12 cellular contexts compared by ENCODE assay signal in genomic region chr1:151980287-151981177, GRCh38. TPM values are rescaled to one million over a fixed set of nuclear protein-coding genes. Genes with fewer than 3 reads are reported as not detected.
DNase-seq lines count a peak whose midpoint lies in the region; ATAC-seq, FAIRE-seq and TF ChIP-seq lines count a peak whose summit lies in the region.
"Had no signal": no experiment of that assay in that cellular context is flagged by ENCODE, and none has a peak within 500 bp of the region (broad histone marks: within the 10 kb centered on the region; RNA-seq: fewer than 3 reads in every experiment).

No MANE protein-coding gene starts in this region.

- H3K36me3 ChIP-seq in body of pancreas (replicated peaks in 1 of 2; ENCODE audit: insufficient read depth in 1 of 2, low read depth in 2 of 2) (peaks cover 0 to 3% of the 10 kb centered on the region in 2 donors), keratinocyte (ENCODE audit: control insufficient read depth in 2 of 2, extremely low read depth in 1 of 2, insufficient read depth in 2 of 2, low read length in 2 of 2) (peaks cover 25 to 49% of the 10 kb centered on the region in 2 experiments), thoracic aorta (peaks cover 28% of the 10 kb centered on the region)

- no peaks in the 10 kb centered on the region for H3K9me3 ChIP-seq in body of pancreas
- no peaks in the 10 kb centered on the region for H3K9me3 ChIP-seq in keratinocyte (ENCODE audit: control insufficient read depth, low read depth, low read length)
- no peaks in the 10 kb centered on the region for H3K9me3 ChIP-seq in thoracic aorta
- H3K9me3 ChIP-seq: thyroid gland had no signal

- DNase-seq in HS-27A (ENCODE audit: low read depth), result peak; percentile 90
- DNase-seq in body of pancreas, result peak in 1 of 4 donors; percentile 31
- DNase-seq in keratinocyte (ENCODE audit: low read depth, low spot score), result no peak
- DNase-seq in thoracic aorta (ENCODE audit: low spot score), result no peak
- no peak for DNase-seq in mesenteric fat pad (ENCODE audit: low spot score)
- DNase-seq in activated T-cell treated with anti-CD3 and anti-CD28 coated beads, Interleukin-2, amount 50 U/mL, for 48 hours, result no peak
- no peak for DNase-seq in pons (ENCODE audit: low spot score)
- DNase-seq: activated CD4-positive, alpha-beta T cell treated with anti-CD3 and anti-CD28 coated beads for 36 hours; NCI-H524; stimulated activated CD4-positive, alpha-beta T cell treated with anti-CD3 and anti-CD28 coated beads, Interleukin-15, amount 100 ng/mL, for 24 hours had no signal

- H3K27me3 ChIP-seq in body of pancreas (no peaks in the 10 kb centered on the region), keratinocyte (ENCODE audit: control insufficient read depth, extremely low read depth, insufficient read depth, low read length) (no peaks in the 10 kb centered on the region), thoracic aorta (replicated peaks; ENCODE audit: insufficient read depth) (no peaks in the 10 kb centered on the region)
- H3K27me3 ChIP-seq: thyroid gland had no signal

- H3K9ac ChIP-seq in keratinocyte (ENCODE audit: control insufficient read depth, extremely low read depth, insufficient read depth, low read length), result no peak overlapping the region

- WGBS in body of pancreas, 2 donors, result 50 to 54% methylated on average over 5 of the region's 5 CpGs

- H3K79me2 ChIP-seq in keratinocyte (ENCODE audit: control insufficient read depth, insufficient read depth, low read length), result peaks cover 16% of the 10 kb centered on the region

- ATAC-seq in body of pancreas (peak; percentile 27), thoracic aorta (ENCODE audit: insufficient number of reproducible peaks, low FRiP score, low read depth) (peak; percentile 64), GM18858 (IDR thresholded peaks at IDR 0.05; ENCODE audit: unreplicated experiment) (no peak)
- ATAC-seq: activated CD4-positive, alpha-beta T cell treated with anti-CD3 and anti-CD28 coated beads for 36 hours had no signal

- no peak for FAIRE-seq in keratinocyte (lab: Jason Lieb, UNC)

- dilution Hi-C loops in keratinocyte (cut with MboI; ENCODE audit: extremely low pct_ligation_motif_present, low sequenced_read_pairs), result no loop called here

- H3K4me3 ChIP-seq in body of pancreas (no peak overlapping the region), keratinocyte (ENCODE audit: control insufficient read depth in 2 of 3, extremely low read depth in 1 of 3, insufficient read depth in 2 of 3, low read depth in 1 of 3, low read length in 3 of 3) (no peak overlapping the region), thoracic aorta (no peak overlapping the region)
- H3K4me3 ChIP-seq: thyroid gland had no signal

- H3K9me1 ChIP-seq in keratinocyte (ENCODE audit: control insufficient read depth, extremely low read depth, insufficient read depth, low read length), result no peaks in the 10 kb centered on the region

- no peak for TF ChIP-seq POLR2A in body of pancreas (IDR thresholded peaks at IDR 0.05)

- TF ChIP-seq CTCF in body of pancreas (IDR thresholded peaks at IDR 0.05) (no peak), keratinocyte (optimal IDR thresholded peaks at IDR 0.05 in 1 of 3, IDR thresholded peaks at IDR 0.05 in 1 of 3, conservative IDR thresholded peaks at IDR 0.05 in 1 of 3; ENCODE audit: extremely low read depth in 1 of 3, insufficient read depth in 2 of 3, low read length in 3 of 3) (no peak), thoracic aorta (IDR thresholded peaks at IDR 0.05) (no peak)

- intact Hi-C loops in body of pancreas (cut with DNase I), result no loop called here

- peaks cover 7% of the 10 kb centered on the region for H4K20me1 ChIP-seq in keratinocyte (ENCODE audit: control insufficient read depth, extremely low read depth, insufficient read depth, low read length)

- H3K27ac ChIP-seq in body of pancreas, result peak overlapping the region in 2 of 4 donors; percentile 8 to 14
- peak overlapping the region; percentile 15 for H3K27ac ChIP-seq in keratinocyte (ENCODE audit: control insufficient read depth, insufficient read depth, low read length)
- peak overlapping the region in 1 of 2 donors; percentile 5 for H3K27ac ChIP-seq in thoracic aorta

- no peak overlapping the region for H2AFZ ChIP-seq in keratinocyte (ENCODE audit: control insufficient read depth, low read length)

- H3K4me2 ChIP-seq in keratinocyte (ENCODE audit: control insufficient read depth, extremely low read depth, insufficient read depth, low read depth, low read length), result no peak overlapping the region

- H3K4me1 ChIP-seq in body of pancreas (peaks cover 8% of the 10 kb centered on the region), keratinocyte (ENCODE audit: control insufficient read depth, extremely low read depth, insufficient read depth, low read length) (peaks cover 44% of the 10 kb centered on the region), thoracic aorta (ENCODE audit: control insufficient read depth in 1 of 2, low read depth in 2 of 2) (peaks cover 0 to 18% of the 10 kb centered on the region in 2 donors)

RNA-seq across cellular contexts. Expression of gene S100A10, which starts 13.1 kb away (rescaled TPM):
- total RNA-seq in body of pancreas, result 100 to 1,000 TPM in 1 of 2 donors, 10 to 100 TPM in 1; 40.7 to 105 TPM
- polyA plus RNA-seq in keratinocyte, result 762 to 1,688 TPM (median 1,061 TPM) in 3 replicates
- polyA plus RNA-seq in keratinocyte (2011; ENCODE audit: low read depth), result 7,825 TPM
- polyA plus RNA-seq in keratinocyte (2011; cell fraction: cytosol; rRNA removed), result 1,426 and 2,466 TPM in 2 replicates
- polyA plus RNA-seq in keratinocyte (2011; cell fraction: nucleus; rRNA removed), result 399 and 409 TPM in 2 replicates
- polyA plus RNA-seq in keratinocyte (2012; ENCODE audit: low replicate concordance), result 2,272 and 2,757 TPM in 2 replicates
- 156 to 769 TPM (median 744 TPM) in 3 replicates for polyA minus RNA-seq in keratinocyte
- 3,568 TPM for polyA minus RNA-seq in keratinocyte (2011; cell fraction: cytosol; rRNA and poly(A)+ RNA removed)
- 194 and 286 TPM in 2 replicates for polyA minus RNA-seq in keratinocyte (2011; cell fraction: nucleus; rRNA and poly(A)+ RNA removed)
- total RNA-seq in thoracic aorta, result 100 to 1,000 TPM in 1 of 2 donors, 10 to 100 TPM in 1; 47.0 to 107 TPM
- total RNA-seq in mesenteric fat pad, result 650 TPM

RNA-seq across cellular contexts. Expression of gene S100A11, which starts 56.3 kb away (rescaled TPM):
- total RNA-seq in body of pancreas, result 100 to 1,000 TPM in 1 of 2 donors, 10 to 100 TPM in 1; 76.1 to 101 TPM
- 3,230 to 4,658 TPM (median 4,125 TPM) in 3 replicates for polyA plus RNA-seq in keratinocyte
- 385 TPM for polyA plus RNA-seq in keratinocyte (2011; ENCODE audit: low read depth)
- polyA plus RNA-seq in keratinocyte (2011; cell fraction: cytosol; rRNA removed), result 5,163 and 5,922 TPM in 2 replicates
- polyA plus RNA-seq in keratinocyte (2011; cell fraction: nucleus; rRNA removed), result 1,558 and 1,872 TPM in 2 replicates
- 4,957 and 5,664 TPM in 2 replicates for polyA plus RNA-seq in keratinocyte (2012; ENCODE audit: low replicate concordance)
- 2,598 to 4,430 TPM (median 2,761 TPM) in 3 replicates for polyA minus RNA-seq in keratinocyte
- 2,126 TPM for polyA minus RNA-seq in keratinocyte (2011; cell fraction: cytosol; rRNA and poly(A)+ RNA removed)
- 610 and 888 TPM in 2 replicates for polyA minus RNA-seq in keratinocyte (2011; cell fraction: nucleus; rRNA and poly(A)+ RNA removed)
- total RNA-seq in thoracic aorta, result 100 to 1,000 TPM; 196 to 210 TPM
- total RNA-seq in mesenteric fat pad, result 750 TPM
